ENCODE assay signal across 27 cellular contexts in genomic region chr5:120432861-120433260, GRCh38. TPM values are rescaled to one million over a fixed set of nuclear protein-coding genes. Genes with fewer than 3 reads are reported as not detected.
"Had no signal": no experiment of that assay in that cellular context is flagged by ENCODE, and none has a peak within 500 bp of the region (broad histone marks: within the 10 kb centered on the region; RNA-seq: fewer than 3 reads in every experiment).

No MANE protein-coding gene starts in this region.

- H3K27ac ChIP-seq: brain microvascular endothelial cell, coronary artery, dorsolateral prefrontal cortex, esophagus muscularis mucosa, WERI-Rb-1 had no signal

- H3K4me3 ChIP-seq: coronary artery, dorsolateral prefrontal cortex, esophagus muscularis mucosa had no signal

- ATAC-seq: activated CD4-positive, CD25-positive, alpha-beta regulatory T cell treated with anti-CD3 and anti-CD28 coated beads, Interleukin-2, amount 50 U/mL, for 24 hours; activated CD8-positive, alpha-beta T cell treated with anti-CD3 and anti-CD28 coated beads for 36 hours; activated T-cell treated with anti-CD3 and anti-CD28 coated beads, Interleukin-2, amount 50 U/mL, for 4 hours; activated T-helper 17 cell treated with anti-CD3 and anti-CD28 coated beads, Interleukin-2, amount 50 U/mL, for 72 hours; T-cell had no signal

- H3K4me1 ChIP-seq: esophagus muscularis mucosa had no signal

- H3K36me3 ChIP-seq: brain microvascular endothelial cell, esophagus muscularis mucosa, WERI-Rb-1 had no signal

- DNase-seq: activated B cell treated with CpG ODN at 0.5 μM for 24 hours; activated CD4-positive, alpha-beta T cell treated with anti-CD3 and anti-CD28 coated beads for 48 hours; activated CD4-positive, alpha-beta T cell treated with anti-CD3 and anti-CD28 coated beads, Interleukin-2, amount 50 U/mL, for 1 hour; activated CD4-positive, alpha-beta T cell treated with anti-CD3 and anti-CD28 coated beads, Interleukin-2, amount 50 U/mL, for 48 hours; activated CD8-positive, alpha-beta memory T cell treated with anti-CD3 and anti-CD28 coated beads for 24 hours; activated CD8-positive, alpha-beta T cell treated with anti-CD3 and anti-CD28 coated beads for 36 hours; activated effector memory CD4-positive, alpha-beta T cell treated with Interleukin-2 at 50 U/mL for 16 hours; activated gamma-delta T cell treated with Interleukin-2 at 50 U/mL for 16 hours; activated naive CD4-positive, alpha-beta T cell treated with anti-CD3 and anti-CD28 coated beads, Interleukin-2, amount 50 U/mL, for 16 hours; activated naive CD4-positive, alpha-beta T cell treated with Interleukin-2 at 50 U/mL for 16 hours; activated T-cell treated with anti-CD3 and anti-CD28 coated beads, Interleukin-2, amount 50 U/mL, for 4 hours; amniotic stem cell; anterior cingulate cortex; brain microvascular endothelial cell; dorsolateral prefrontal cortex; effector memory CD4-positive, alpha-beta T cell; endodermal cell; glutamatergic neuron; SW 1271; T-cell; T-helper 9 cell; WERI-Rb-1 had no signal

- H3K27me3 ChIP-seq: brain microvascular endothelial cell, esophagus muscularis mucosa had no signal

RNA-seq across cellular contexts. Expression of gene PRR16, which starts 31.2 kb away (rescaled TPM):
- total RNA-seq: activated CD8-positive, alpha-beta T cell treated with anti-CD3 and anti-CD28 coated beads for 36 hours; activated T-cell treated with anti-CD3 and anti-CD28 coated beads, Interleukin-2, amount 50 U/mL, for 4 hours; activated T-helper 17 cell treated with anti-CD3 and anti-CD28 coated beads, Interleukin-2, amount 50 U/mL, for 72 hours; T-cell; T-helper 2 cell treated with Interferon-gamma antibody and Interleukin-4, amounts not matched to agents 100 ng/mL and 5 ng/mL, for 36 hours had no signal
